ENCODE assay signal across 26 cellular contexts in genomic region chr1:65963161-65963888, GRCh38.
DNase-seq lines count a peak whose midpoint lies in the region; ATAC-seq, FAIRE-seq and TF ChIP-seq lines count a peak whose summit lies in the region.
"Had no signal": no experiment of that assay in that cellular context is flagged by ENCODE, and none has a peak within 500 bp of the region (broad histone marks: within the 10 kb centered on the region; RNA-seq: fewer than 3 reads in every experiment).

No MANE protein-coding gene starts in this region.

- FAIRE-seq in GM12891 (lab: Jason Lieb, UNC) (peak; percentile 13), pancreas (lab: Jason Lieb, UNC) (no peak)
- FAIRE-seq: endometrium, GM19239 had no signal

- no peak for ATAC-seq in aorta (ENCODE audit: low FRiP score)
- no peak for ATAC-seq in pancreas
- ATAC-seq: activated CD4-positive, alpha-beta T cell treated with anti-CD3 and anti-CD28 coated beads for 36 hours; T-cell had no signal

- H3K4me3 ChIP-seq in PC-9 (no peak overlapping the region), epithelial cell of esophagus (ENCODE audit: low read length) (no peak overlapping the region), aorta (ENCODE audit: low read length in 2 of 2) (no peak overlapping the region), pancreas (no peak overlapping the region)
- H3K4me3 ChIP-seq: cardiac muscle cell, lung, Peyer's patch, tibial nerve had no signal

- H3F3A ChIP-seq in PC-9 (ENCODE audit: insufficient read depth, low read depth): no peaks in the 10 kb centered on the region

- no TSS peak for BruUV-seq in PC-9 (replicated peaks; lab: Mats Ljungman, UMichigan)

- no peak for DNase-seq in GM12891 (ENCODE audit: insufficient read length, low spot score)
- no peak for DNase-seq in PC-9
- peak; percentile 35 for DNase-seq in epithelial cell of esophagus (ENCODE audit: low read depth)
- DNase-seq in nephron progenitor cell: peak; percentile 2
- no peak for DNase-seq in aorta
- DNase-seq in activated CD4-positive, alpha-beta T cell treated with anti-CD3 and anti-CD28 coated beads for 1 hour: no peak
- DNase-seq in COR-L47 (lab: John Stamatoyannopoulos, UW): no peak
- DNase-seq in pancreas: no peak
- DNase-seq: activated CD4-positive, alpha-beta T cell treated with anti-CD3 and anti-CD28 coated beads for 36 hours; activated gamma-delta T cell treated with Interleukin-2 at 50 U/mL for 16 hours; islet precursor cell; MM.1S; NCI-H1436; NCI-H446; occipital lobe; Peyer's patch; stimulated activated CD4-positive, alpha-beta T cell treated with anti-CD3 and anti-CD28 coated beads, Interleukin-12 subunit alpha, Interleukin-12 subunit beta, amount 100 ng/mL, for 4 hours; stimulated activated CD4-positive, alpha-beta T cell treated with anti-CD3 and anti-CD28 coated beads, Interleukin-4, amount 100 ng/mL, for 4 hours; stimulated activated naive CD4-positive, alpha-beta T cell; T-cell had no signal

- intact Hi-C loops in PC-9 (cut with micrococcal nuclease; ENCODE audit: unreplicated experiment) (no loop called here), aorta (cut with DNase I) (loop anchor here in 1 of 2 donors (10.0 kb wide), 1 partner anchor 481 kb away; no protein-coding TSS in a partner anchor), pancreas (cut with DNase I) (loop anchor here in 2 of 3 donors (5.0 to 10.0 kb wide), 3 partner anchors 279 to 491 kb away; no protein-coding TSS in a partner anchor)

- CTCF ChIA-PET in PC-9 (lab: Charles Lee): no interaction called here

- no peaks in the 10 kb centered on the region for H3K79me2 ChIP-seq in PC-9 (ENCODE audit: low read depth)

- WGBS in aorta, 2 donors: 31 to 48% methylated on average over 6 of the region's 6 CpGs
- 67 to 73% methylated on average over 6 of the region's 6 CpGs for WGBS in pancreas, 2 donors

- H3K4me2 ChIP-seq in PC-9: 0 out of 2 replicates have a peak overlapping the region, but pooled peaks have one; percentile 29

- H3K4me1 Mint-ChIP-seq in nephron progenitor cell: peaks cover 27% of the 10 kb centered on the region
- H3K4me1 Mint-ChIP-seq: activated CD4-positive, alpha-beta T cell treated with anti-CD3 and anti-CD28 coated beads for 36 hours; T-cell had no signal

- H3K27ac ChIP-seq in PC-9: no peak overlapping the region
- H3K27ac ChIP-seq in aorta (ENCODE audit: low read depth in 1 of 2, low read length in 2 of 2): no peak overlapping the region
- H3K27ac ChIP-seq in pancreas: no peak overlapping the region
- H3K27ac ChIP-seq: C4-2B, cardiac muscle cell, Peyer's patch, tibial nerve had no signal

- POLR2A ChIA-PET in PC-9 (lab: Charles Lee; ENCODE audit: unreplicated experiment): no interaction called here

- no peak overlapping the region for H3K27ac Mint-ChIP-seq in nephron progenitor cell
- H3K27ac Mint-ChIP-seq: activated CD4-positive, alpha-beta T cell treated with anti-CD3 and anti-CD28 coated beads for 36 hours; T-cell had no signal

- no peaks in the 10 kb centered on the region for H4K20me1 ChIP-seq in PC-9 (ENCODE audit: insufficient read depth)

- no peaks in the 10 kb centered on the region for H3K4me1 ChIP-seq in PC-9 (replicated peaks; ENCODE audit: insufficient read depth)
- no peaks in the 10 kb centered on the region for H3K4me1 ChIP-seq in aorta (ENCODE audit: control insufficient read depth in 1 of 2, insufficient read depth in 2 of 2, low read length in 2 of 2)
- H3K4me1 ChIP-seq in pancreas: peaks cover 0 to 5% (median 0%) of the 10 kb centered on the region in 3 donors
- H3K4me1 ChIP-seq: Peyer's patch had no signal

- no peak overlapping the region for H2AFZ ChIP-seq in PC-9

- H3K27me3 ChIP-seq in PC-9 (ENCODE audit: insufficient read depth, low read depth) (no peaks in the 10 kb centered on the region), aorta (ENCODE audit: control insufficient read depth in 1 of 2, insufficient read depth in 2 of 2, low read length in 1 of 2) (no peaks in the 10 kb centered on the region), pancreas (peaks cover 0 to 4% (median under 1%) of the 10 kb centered on the region in 4 donors)
- H3K27me3 ChIP-seq: cardiac muscle cell, Peyer's patch, tibial nerve had no signal

- no peaks in the 10 kb centered on the region for H3K27me3 Mint-ChIP-seq in nephron progenitor cell (ENCODE audit: low read depth, poor library complexity)
- H3K27me3 Mint-ChIP-seq: activated CD4-positive, alpha-beta T cell treated with anti-CD3 and anti-CD28 coated beads for 36 hours had no signal

- no peaks in the 10 kb centered on the region for H3K9me3 ChIP-seq in PC-9 (ENCODE audit: insufficient read depth, low read depth)
- H3K9me3 ChIP-seq in aorta (ENCODE audit: control insufficient read depth, low read length): no peaks in the 10 kb centered on the region
- H3K9me3 ChIP-seq in pancreas: no peaks in the 10 kb centered on the region
- H3K9me3 ChIP-seq: Peyer's patch, tibial nerve had no signal

- H3K36me3 Mint-ChIP-seq in nephron progenitor cell (ENCODE audit: low read depth): no peaks in the 10 kb centered on the region
- H3K36me3 Mint-ChIP-seq: T-cell had no signal

- H3K36me3 ChIP-seq in PC-9 (ENCODE audit: low read depth): no peaks in the 10 kb centered on the region
- H3K36me3 ChIP-seq in aorta (ENCODE audit: control insufficient read depth in 1 of 2, insufficient read depth in 2 of 2, low read length in 1 of 2): no peaks in the 10 kb centered on the region
- no peaks in the 10 kb centered on the region for H3K36me3 ChIP-seq in pancreas
- H3K36me3 ChIP-seq: cardiac muscle cell, Peyer's patch, tibial nerve had no signal

- peaks cover 21% of the 10 kb centered on the region for H3K9me3 Mint-ChIP-seq in nephron progenitor cell
- H3K9me3 Mint-ChIP-seq: T-cell had no signal

- no peaks in the 10 kb centered on the region for H3K9me2 ChIP-seq in PC-9 (ENCODE audit: insufficient read depth)

- TF ChIP-seq CTCF in PC-9 (conservative IDR thresholded peaks at IDR 0.05): no peak
- no peak for TF ChIP-seq CTCF in epithelial cell of esophagus (IDR thresholded peaks at IDR 0.05; ENCODE audit: insufficient read depth, low read depth, low read length, missing control alignments)
- no peak for TF ChIP-seq CTCF in nephron progenitor cell (IDR thresholded peaks at IDR 0.05)
- TF ChIP-seq CTCF in pancreas (IDR thresholded peaks at IDR 0.05): no peak

- TF ChIP-seq POLR2A in GM12891 (IDR thresholded peaks at IDR 0.05; ENCODE audit: low read depth, low read length): no peak

- H3K4me3 Mint-ChIP-seq in nephron progenitor cell: no peak overlapping the region
- H3K4me3 Mint-ChIP-seq: activated CD4-positive, alpha-beta T cell treated with anti-CD3 and anti-CD28 coated beads for 36 hours; T-cell had no signal

TF ChIP-seq in GM12891, 5 proteins besides CTCF, POLR2A, EP300 and RAD21:
- TF ChIP-seq TAF1 (IDR thresholded peaks at IDR 0.05; ENCODE audit: low read depth, low read length) (no peak), SPI1 (IDR thresholded peaks at IDR 0.05; ENCODE audit: low read depth, low read length) (no peak), PAX5 (IDR thresholded peaks at IDR 0.05; ENCODE audit: insufficient read depth, low read length, severe bottlenecking) (no peak), POLR2AphosphoS5 (IDR thresholded peaks at IDR 0.05; ENCODE audit: low read depth, low read length) (no peak), POU2F2 (IDR thresholded peaks at IDR 0.05; ENCODE audit: low read depth, low read length) (no peak)
TF ChIP-seq in GM12891: peak in this region for 0.

Comparison
In these comparisons a context has a peak if more than half of its experiments do, and no peak if none do; other contexts are left out.
1. DNase-seq: peak in epithelial cell of esophagus (single experiment) and nephron progenitor cell (single experiment); none in GM12891 (single experiment), PC-9 (0 of 2), aorta (0 of 2), activated CD4-positive, alpha-beta T cell treated with anti-CD3 and anti-CD28 coated beads for 1 hour (single experiment), COR-L47 (single experiment) and pancreas (0 of 6).